11 cellular contexts compared by ENCODE assay signal in genomic region chr4:170420255-170420693, GRCh38.
DNase-seq lines count a peak whose midpoint lies in the region; ATAC-seq, FAIRE-seq and TF ChIP-seq lines count a peak whose summit lies in the region.
"Had no signal": no experiment of that assay in that cellular context is flagged by ENCODE, and none has a peak within 500 bp of the region (broad histone marks: within the 10 kb centered on the region; RNA-seq: fewer than 3 reads in every experiment).

No MANE protein-coding gene starts in this region.

- FAIRE-seq in GM12891 (lab: Jason Lieb, UNC) (no peak), bronchial epithelial cell (lab: Jason Lieb, UNC) (no peak)
- FAIRE-seq: endothelial cell of umbilical vein, RCC 7860 had no signal

- H3K4me1 ChIP-seq in Peyer's patch = no peaks in the 10 kb centered on the region

- no peaks in the 10 kb centered on the region for H3K27me3 ChIP-seq in bronchial epithelial cell (ENCODE audit: control insufficient read depth, insufficient read depth, low read length)
- H3K27me3 ChIP-seq in Peyer's patch = no peaks in the 10 kb centered on the region

- TF ChIP-seq CTCF in bronchial epithelial cell (IDR thresholded peaks at IDR 0.05; ENCODE audit: insufficient read depth, low read length, severe bottlenecking) = no peak
- no peak for TF ChIP-seq CTCF in Peyer's patch (IDR thresholded peaks at IDR 0.05)

- no peaks in the 10 kb centered on the region for H3K9me3 ChIP-seq in Peyer's patch

- TF ChIP-seq POLR2A in GM12891 (IDR thresholded peaks at IDR 0.05; ENCODE audit: low read depth, low read length) = no peak
- no peak for TF ChIP-seq POLR2A in Peyer's patch (IDR thresholded peaks at IDR 0.05)

- ATAC-seq in GM21526 (IDR thresholded peaks at IDR 0.05; ENCODE audit: low FRiP score, unreplicated experiment) = peak; percentile 92
- peak; percentile 94 for ATAC-seq in HG03378 (IDR thresholded peaks at IDR 0.05; ENCODE audit: unreplicated experiment)

- no peak overlapping the region for H3K27ac ChIP-seq in Peyer's patch

- no peak overlapping the region for H3K4me3 ChIP-seq in bronchial epithelial cell (ENCODE audit: low read depth, low read length)
- H3K4me3 ChIP-seq in Peyer's patch = no peak overlapping the region

- DNase-seq in GM12891 (ENCODE audit: insufficient read length, low spot score) (no peak), bronchial epithelial cell (ENCODE audit: low read depth) (peak; percentile 27), Peyer's patch (no peak), medulla oblongata (ENCODE audit: extremely low spot score) (no peak), NCI-H82 (lab: John Stamatoyannopoulos, UW) (no peak)
- DNase-seq in stimulated activated naive CD4-positive, alpha-beta T cell (lab: John Stamatoyannopoulos, UW) = no peak
- DNase-seq: stimulated activated CD4-positive, alpha-beta T cell treated with anti-CD3 and anti-CD28 coated beads, Interleukin-4, amount 100 ng/mL, for 1 hour had no signal

- no peaks in the 10 kb centered on the region for H3K36me3 ChIP-seq in bronchial epithelial cell (ENCODE audit: control insufficient read depth, insufficient read depth, low read length)
- H3K36me3 ChIP-seq in Peyer's patch = no peaks in the 10 kb centered on the region

TF ChIP-seq in GM12891, 5 proteins besides CTCF, POLR2A, EP300 and RAD21:
- TF ChIP-seq POLR2AphosphoS5 (IDR thresholded peaks at IDR 0.05; ENCODE audit: low read depth, low read length) (no peak), PAX5 (IDR thresholded peaks at IDR 0.05; ENCODE audit: insufficient read depth, low read length, severe bottlenecking) (no peak), POU2F2 (IDR thresholded peaks at IDR 0.05; ENCODE audit: low read depth, low read length) (0 out of 2 replicates have a peak, but pooled peaks have one; percentile 36), TAF1 (IDR thresholded peaks at IDR 0.05; ENCODE audit: low read depth, low read length) (no peak)
